ENCODE assay signal across 21 cellular contexts in the genomic region with DNA sequence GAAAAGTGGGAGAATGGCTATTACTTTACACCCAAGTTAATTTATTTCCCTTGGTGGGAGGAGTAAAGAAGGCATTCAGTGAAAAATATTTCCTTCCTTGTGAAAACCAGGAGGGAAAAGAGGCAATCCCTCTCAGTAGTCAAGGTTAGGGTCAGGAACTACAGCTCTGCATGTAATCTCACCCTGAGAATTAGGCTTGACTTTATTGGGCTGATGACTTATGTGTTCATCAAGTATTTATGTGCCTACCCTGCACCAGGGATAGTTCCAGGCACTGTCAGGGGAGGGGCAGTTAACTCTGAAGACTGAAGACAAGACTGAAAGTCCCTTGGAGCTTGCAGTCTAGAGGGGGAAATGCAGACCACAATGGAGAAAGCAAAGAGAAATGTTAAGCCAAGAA.
DNase-seq lines count a peak whose midpoint lies in the region; ATAC-seq and TF ChIP-seq lines count a peak whose summit lies in the region.
"Had no signal": no experiment of that assay in that cellular context is flagged by ENCODE, and none has a peak within 500 bp of the region (broad histone marks: within the 10 kb centered on the region; RNA-seq: fewer than 3 reads in every experiment).

No MANE protein-coding gene starts in this region.

- no peak overlapping the region for H3K27ac ChIP-seq in WERI-Rb-1
- H3K27ac ChIP-seq: 22Rv1; A549; BLaER1 treated with 17β-estradiol and CSF1 and Interleukin-3, amounts not matched to agents 10 nM and 100 nM; C4-2B had no signal

- H3K36me3 Mint-ChIP-seq in nephron progenitor cell (ENCODE audit: low read depth), result peaks cover 41% of the 10 kb centered on the region
- H3K36me3 Mint-ChIP-seq: CD8-positive, alpha-beta T cell had no signal

- peaks cover 45% of the 10 kb centered on the region for H3K9me3 Mint-ChIP-seq in nephron progenitor cell
- H3K9me3 Mint-ChIP-seq: CD4-positive, alpha-beta T cell had no signal

- peak overlapping the region; percentile 23 for H3K4me3 Mint-ChIP-seq in nephron progenitor cell
- H3K4me3 Mint-ChIP-seq: B cell; CD4-positive, alpha-beta T cell; CD8-positive, alpha-beta T cell had no signal

- H3K27me3 Mint-ChIP-seq in nephron progenitor cell (ENCODE audit: low read depth, poor library complexity), result no peaks in the 10 kb centered on the region
- H3K27me3 Mint-ChIP-seq: B cell; CD4-positive, alpha-beta T cell had no signal

- no peak for TF ChIP-seq CTCF in nephron progenitor cell (IDR thresholded peaks at IDR 0.05)
- TF ChIP-seq CTCF in WERI-Rb-1 (IDR thresholded peaks at IDR 0.05; ENCODE audit: low read depth, low read length), result no peak

- DNase-seq in NCI-H82 (lab: John Stamatoyannopoulos, UW) (peak; percentile 73), NCI-H82 treated with DMSO at 0.1 percent for 48 hours (lab: John Stamatoyannopoulos, UW; ENCODE audit: unreplicated experiment) (no peak), left kidney (ENCODE audit: low read depth, low spot score) (peak; percentile 70), nephron progenitor cell (peak; percentile 8), WERI-Rb-1 (no peak)
- DNase-seq in stimulated activated CD4-positive, alpha-beta T cell treated with anti-CD3 and anti-CD28 coated beads, Interleukin-4, amount 100 ng/mL, for 4 hours, result no peak
- DNase-seq: AML-193; Caco-2; Calu3; CD4-positive, alpha-beta T cell; CD8-positive, alpha-beta T cell; DMS79 treated with DMSO at 0.1 percent for 48 hours; EL; GDM1 had no signal

- H3K4me3 ChIP-seq in WERI-Rb-1 (ENCODE audit: low read depth, low read length), result no peak overlapping the region
- H3K4me3 ChIP-seq: A549; BLaER1 treated with 17β-estradiol and CSF1 and Interleukin-3, amounts not matched to agents 10 nM and 100 nM; GM12878 had no signal

- H3K9me3 ChIP-seq in WERI-Rb-1 (ENCODE audit: severe bottlenecking), result no peaks in the 10 kb centered on the region
- H3K9me3 ChIP-seq: A549, Caco-2 had no signal

- H3K4me1 Mint-ChIP-seq in nephron progenitor cell, result peaks cover 38% of the 10 kb centered on the region
- H3K4me1 Mint-ChIP-seq: B cell had no signal

- no peak for ATAC-seq in HG03460 (IDR thresholded peaks at IDR 0.05; ENCODE audit: unreplicated experiment)
- ATAC-seq: A549; CD8-positive, alpha-beta T cell; GM12878 had no signal

- no peaks in the 10 kb centered on the region for H3K27me3 ChIP-seq in WERI-Rb-1 (ENCODE audit: insufficient read depth, low read depth, severe bottlenecking)
- H3K27me3 ChIP-seq: BLaER1 treated with 17β-estradiol and CSF1 and Interleukin-3, amounts not matched to agents 10 nM and 100 nM had no signal

- H3K36me3 ChIP-seq in WERI-Rb-1, result no peaks in the 10 kb centered on the region
- H3K36me3 ChIP-seq: BLaER1 treated with 17β-estradiol and CSF1 and Interleukin-3, amounts not matched to agents 10 nM and 100 nM had no signal

- H3K27ac Mint-ChIP-seq in nephron progenitor cell, result peak overlapping the region; percentile 75
- H3K27ac Mint-ChIP-seq: B cell; CD4-positive, alpha-beta T cell; CD8-positive, alpha-beta T cell had no signal

Comparison
In these comparisons a context has a peak if more than half of its experiments do, and no peak if none do; other contexts are left out.
1. DNase-seq: peak in NCI-H82 (single experiment), left kidney (single experiment) and nephron progenitor cell (single experiment); none in NCI-H82 treated with DMSO at 0.1 percent for 48 hours (single experiment), WERI-Rb-1 (single experiment) and stimulated activated CD4-positive, alpha-beta T cell treated with anti-CD3 and anti-CD28 coated beads, Interleukin-4, amount 100 ng/mL, for 4 hours (0 of 2).